Comparison of ENCODE assay signal across 19 cellular contexts in the genomic region with DNA sequence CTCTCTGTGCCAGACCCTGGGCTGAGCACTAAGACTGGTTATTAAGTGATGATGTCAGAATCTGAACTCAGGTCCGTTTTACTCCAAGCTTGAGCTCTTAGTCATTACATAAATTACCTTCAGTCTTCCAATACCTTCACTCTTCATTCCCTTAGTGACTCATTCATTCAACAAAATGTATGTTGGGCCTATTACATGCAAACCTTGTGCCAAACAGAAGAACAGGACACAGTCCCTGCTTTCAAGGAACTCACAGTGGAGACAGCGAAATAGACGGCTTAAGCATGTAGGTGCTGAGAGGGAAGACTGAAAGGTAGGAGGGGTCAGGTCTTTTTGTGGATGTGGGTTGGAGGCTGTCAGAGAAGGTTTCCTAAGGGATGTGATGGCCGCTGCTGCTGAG. TPM values are rescaled to one million over a fixed set of nuclear protein-coding genes. Genes with fewer than 3 reads are reported as not detected.
DNase-seq lines count a peak whose midpoint lies in the region; ATAC-seq and TF ChIP-seq lines count a peak whose summit lies in the region.
"Had no signal": no experiment of that assay in that cellular context is flagged by ENCODE, and none has a peak within 500 bp of the region (broad histone marks: within the 10 kb centered on the region; RNA-seq: fewer than 3 reads in every experiment).

No MANE protein-coding gene starts in this region.

- ATAC-seq in HG02642 (IDR thresholded peaks at IDR 0.05; ENCODE audit: poor library complexity, unreplicated experiment), result no peak
- ATAC-seq: gastrocnemius medialis; natural killer cell treated with Interleukin-12 subunit alpha and Interleukin-12 subunit beta and Interleukin-15 and Interleukin-18, amount 100 ng/mL, for 72 hours had no signal

- H3K18ac ChIP-seq in mesendoderm (ENCODE audit: low read length), result no peak overlapping the region

- peaks cover 5% of the 10 kb centered on the region for H3K79me1 ChIP-seq in mesendoderm (ENCODE audit: low read length)

- no peaks in the 10 kb centered on the region for H3K79me2 ChIP-seq in mesendoderm (ENCODE audit: control insufficient read depth, insufficient read depth, low read length)

- no peak overlapping the region for H4K8ac ChIP-seq in mesendoderm (ENCODE audit: low read depth, low read length)

- H3K4ac ChIP-seq in mesendoderm (ENCODE audit: low read depth, low read length), result no peak overlapping the region

- H2BK15ac ChIP-seq in mesendoderm (replicated peaks; ENCODE audit: low read depth), result no peak overlapping the region

- H3K9ac ChIP-seq in mesendoderm (ENCODE audit: low read length), result no peak overlapping the region

- H2BK5ac ChIP-seq in mesendoderm (ENCODE audit: low read length), result no peak overlapping the region

- H3K4me1 ChIP-seq in mesendoderm (ENCODE audit: control insufficient read depth, low read depth, low read length) (peaks cover 2% of the 10 kb centered on the region), SJCRH30 (peaks cover 5% of the 10 kb centered on the region; the same call in 1 of the 2 replicates)
- H3K4me1 ChIP-seq: gastrocnemius medialis had no signal

- H3K9me3 ChIP-seq in SJCRH30 (replicated peaks), result no peaks in the 10 kb centered on the region
- H3K9me3 ChIP-seq: gastrocnemius medialis, lower lobe of right lung had no signal

- H3K27ac ChIP-seq in VCaP, result peak overlapping the region; percentile 21; the same call in 1 of the 2 replicates
- no peak overlapping the region for H3K27ac ChIP-seq in mesendoderm (ENCODE audit: low read depth, low read length)
- H3K27ac ChIP-seq in SJCRH30, result no peak overlapping the region
- H3K27ac ChIP-seq: gastrocnemius medialis, lower lobe of right lung had no signal

- no peak overlapping the region for H2BK120ac ChIP-seq in mesendoderm (ENCODE audit: low read depth, low read length)

- H3K4me3 ChIP-seq in mesendoderm (ENCODE audit: low read length) (no peak overlapping the region), SJCRH30 (no peak overlapping the region)
- H3K4me3 ChIP-seq: gastrocnemius medialis, lower lobe of right lung had no signal

- H3K23ac ChIP-seq in mesendoderm (ENCODE audit: low read length), result no peak overlapping the region

- H4K5ac ChIP-seq in mesendoderm (ENCODE audit: low read length), result no peak overlapping the region

- H3K36me3 ChIP-seq in mesendoderm (ENCODE audit: control insufficient read depth, insufficient read depth, low read length) (peaks cover 3% of the 10 kb centered on the region), SJCRH30 (no peaks in the 10 kb centered on the region)
- H3K36me3 ChIP-seq: gastrocnemius medialis had no signal

- H3K27me3 ChIP-seq in mesendoderm (ENCODE audit: insufficient read depth, low read length, poor library complexity) (no peaks in the 10 kb centered on the region), SJCRH30 (no peaks in the 10 kb centered on the region)

- no peak overlapping the region for H2AK5ac ChIP-seq in mesendoderm (ENCODE audit: low read length)

- WGBS in mesendoderm (ENCODE audit: extremely low coverage, insufficient coverage, low lambda C conversion rate), result no CpG with 5 or more reads among the region's 4 CpGs

- TF ChIP-seq CTCF in VCaP (conservative IDR thresholded peaks at IDR 0.05), result no peak

- no peak overlapping the region for H3K4me2 ChIP-seq in mesendoderm (ENCODE audit: low read length)

- peak; percentile 53 for DNase-seq in ELR (ENCODE audit: low read depth)
- peak; percentile 14 for DNase-seq in mesendoderm
- DNase-seq in DMS 273 treated with DMSO at 0.1 percent for 48 hours (lab: John Stamatoyannopoulos, UW), result no peak
- no peak for DNase-seq in SJCRH30
- DNase-seq: activated CD4-positive, alpha-beta T cell treated with anti-CD3 and anti-CD28 coated beads, Interleukin-2, amount 10 ng/mL, durations not matched to agents 7 days and 5 days; activated naive CD8-positive, alpha-beta T cell treated with anti-CD3 and anti-CD28 coated beads for 36 hours; activated T-cell treated with anti-CD3 and anti-CD28 coated beads, Interleukin-2, amount 50 U/mL, for 24 hours; CD8-positive, alpha-beta memory T cell; gastrocnemius medialis; GF-D8; lower lobe of right lung; NCI-H1694 treated with DMSO at 0.1 percent for 48 hours; NCI-H446 treated with DMSO at 0.1 percent for 48 hours; stimulated activated CD4-positive, alpha-beta T cell treated with anti-CD3 and anti-CD28 coated beads, Interleukin-15, amount 100 ng/mL, for 24 hours had no signal

- no peak overlapping the region for H3K56ac ChIP-seq in mesendoderm (ENCODE audit: low read length)

RNA-seq across cellular contexts. Expression of a gene that starts 3.3 kb away (rescaled TPM):
- 23.6 TPM for polyA plus RNA-seq in mesendoderm (2013, experiment 1 of 2)
- 23.6 TPM for polyA plus RNA-seq in mesendoderm (2013, experiment 2 of 2)
- 0.15 and 0.24 TPM in 2 replicates for total RNA-seq in SJCRH30 (2014; rRNA removed; shearing (Covaris generic))

RNA-seq across cellular contexts. Expression of a gene that starts 25.3 kb away (rescaled TPM):
- polyA plus RNA-seq in mesendoderm (2013, experiment 1 of 2), result 17.7 TPM
- polyA plus RNA-seq in mesendoderm (2013, experiment 2 of 2), result 19.1 TPM
- total RNA-seq in SJCRH30 (2014; rRNA removed; shearing (Covaris generic)), result 31.6 and 33.0 TPM in 2 replicates

RNA-seq across cellular contexts. Expression of a gene that starts 43.9 kb away (rescaled TPM):
- 0.04 TPM for polyA plus RNA-seq in mesendoderm (2013, experiment 1 of 2)
- polyA plus RNA-seq in mesendoderm (2013, experiment 2 of 2), result not detected
- not detected in 2 replicates for total RNA-seq in SJCRH30 (2014; rRNA removed; shearing (Covaris generic))
- total RNA-seq: activated CD4-positive, alpha-beta T cell treated with anti-CD3 and anti-CD28 coated beads, Interleukin-2, amount 10 ng/mL, durations not matched to agents 7 days and 5 days; activated naive CD8-positive, alpha-beta T cell treated with anti-CD3 and anti-CD28 coated beads for 36 hours; CD8-positive, alpha-beta memory T cell; H1; HT-29; lower lobe of right lung; natural killer cell treated with Interleukin-12 subunit alpha and Interleukin-12 subunit beta and Interleukin-15 and Interleukin-18, amount 100 ng/mL, for 72 hours had no signal
- polyA plus RNA-seq: CD8-positive, alpha-beta memory T cell had no signal

RNA-seq across cellular contexts. Expression of a gene that starts 59.9 kb away (rescaled TPM):
- polyA plus RNA-seq in mesendoderm (2013, experiment 1 of 2), result 307 TPM
- polyA plus RNA-seq in mesendoderm (2013, experiment 2 of 2), result 298 TPM
- 127 and 135 TPM in 2 replicates for total RNA-seq in SJCRH30 (2014; rRNA removed; shearing (Covaris generic))

Comparison
In these comparisons a context has a peak if more than half of its experiments do, and no peak if none do; other contexts are left out.
1. DNase-seq: peak in ELR (single experiment) and mesendoderm (single experiment); none in DMS 273 treated with DMSO at 0.1 percent for 48 hours (single experiment) and SJCRH30 (0 of 2).